Comparison of ENCODE assay signal across 1 cellular context in genomic region chr16:71811261-71811803, GRCh38.
TF ChIP-seq lines count a peak whose summit lies in the region.

No MANE protein-coding gene starts in this region.

TF ChIP-seq in HepG2, 621 proteins besides CTCF, POLR2A, EP300 and RAD21 (continued from another document):
- peak; percentile 10 for TF ChIP-seq TEAD3 (CRISPR knock-in tag; optimal IDR thresholded peaks at IDR 0.05; ENCODE audit: borderline replicate concordance)
TF ChIP-seq in HepG2: peak in this region for 2.
